26 cellular contexts compared by ENCODE assay signal in genomic region chr13:42350141-42350540, GRCh38.
"Had no signal": no experiment of that assay in that cellular context is flagged by ENCODE, and none has a peak within 500 bp of the region (broad histone marks: within the 10 kb centered on the region; RNA-seq: fewer than 3 reads in every experiment).

No MANE protein-coding gene starts in this region.

- H3K4me3 Mint-ChIP-seq: activated CD4-positive, alpha-beta memory T cell treated with anti-CD3 and anti-CD28 coated beads, Interleukin-2, amount 10 ng/mL, durations not matched to agents 7 days and 5 days; activated CD8-positive, alpha-beta memory T cell treated with anti-CD3 and anti-CD28 coated beads, Interleukin-2, amount 10 ng/mL, durations not matched to agents 7 days and 5 days; activated naive CD4-positive, alpha-beta T cell treated with anti-CD3 and anti-CD28 coated beads, Interleukin-2, amount 10 ng/mL, durations not matched to agents 7 days and 5 days; natural killer cell; neural progenitor cell; T-helper 2 cell treated with Interferon-gamma antibody and Interleukin-4, amounts not matched to agents 5 μg/mL and 100 μg/mL, for 36 hours had no signal

- H3K27me3 ChIP-seq: colonic mucosa, gastrocnemius medialis, neural progenitor cell, spleen had no signal

- H3K4me1 ChIP-seq: body of pancreas, colonic mucosa, gastrocnemius medialis, left ventricle myocardium inferior, neural progenitor cell had no signal

- H3K27ac ChIP-seq: body of pancreas, colonic mucosa, gastrocnemius medialis, left ventricle myocardium inferior, neural progenitor cell, spleen, thoracic aorta, VCaP had no signal

- ATAC-seq: activated CD4-positive, CD25-positive, alpha-beta regulatory T cell treated with anti-CD3 and anti-CD28 coated beads, Interleukin-2, amount 50 U/mL, for 24 hours; activated CD8-positive, alpha-beta memory T cell treated with anti-CD3 and anti-CD28 coated beads, Interleukin-2, amount 10 ng/mL, durations not matched to agents 7 days and 5 days; body of pancreas; gastrocnemius medialis; natural killer cell; right cardiac atrium had no signal

- H3K9me3 ChIP-seq: body of pancreas, colonic mucosa, gastrocnemius medialis, left ventricle myocardium inferior, spleen, thoracic aorta had no signal

- DNase-seq: activated CD4-positive, alpha-beta memory T cell treated with anti-CD3 and anti-CD28 coated beads, Interleukin-2, amount 10 ng/mL, durations not matched to agents 7 days and 5 days; activated CD4-positive, alpha-beta T cell treated with anti-CD3 and anti-CD28 coated beads for 48 hours; activated CD8-positive, alpha-beta memory T cell treated with anti-CD3 and anti-CD28 coated beads, Interleukin-2, amount 10 ng/mL, durations not matched to agents 7 days and 5 days; activated effector memory CD4-positive, alpha-beta T cell treated with anti-CD3 and anti-CD28 coated beads, Interleukin-2, amount 50 U/mL, for 16 hours; activated naive CD4-positive, alpha-beta T cell treated with anti-CD3 and anti-CD28 coated beads, Interleukin-2, amount 10 ng/mL, durations not matched to agents 7 days and 5 days; aorta; body of pancreas; cerebellar nuclear complex; colonic mucosa; effector CD8-positive, alpha-beta T cell; gastrocnemius medialis; glutamatergic neuron; islet precursor cell; left ventricle myocardium inferior; natural killer cell; right cardiac atrium; spleen; stimulated activated naive CD4-positive, alpha-beta T cell; T-helper 1 cell; trophoblast cell had no signal

- H3K36me3 Mint-ChIP-seq: natural killer cell, neural progenitor cell had no signal

- H3K4me3 ChIP-seq: body of pancreas, colonic mucosa, gastrocnemius medialis, left ventricle myocardium inferior, lung, neural progenitor cell, spleen, thoracic aorta had no signal

- H3K27ac Mint-ChIP-seq: activated CD4-positive, alpha-beta memory T cell treated with anti-CD3 and anti-CD28 coated beads, Interleukin-2, amount 10 ng/mL, durations not matched to agents 7 days and 5 days; activated CD8-positive, alpha-beta memory T cell treated with anti-CD3 and anti-CD28 coated beads, Interleukin-2, amount 10 ng/mL, durations not matched to agents 7 days and 5 days; activated naive CD4-positive, alpha-beta T cell treated with anti-CD3 and anti-CD28 coated beads, Interleukin-2, amount 10 ng/mL, durations not matched to agents 7 days and 5 days; natural killer cell; neural progenitor cell had no signal

- H3K4me1 Mint-ChIP-seq: neural progenitor cell had no signal

- H3K27me3 Mint-ChIP-seq: activated CD4-positive, alpha-beta memory T cell treated with anti-CD3 and anti-CD28 coated beads, Interleukin-2, amount 10 ng/mL, durations not matched to agents 7 days and 5 days; activated CD8-positive, alpha-beta memory T cell treated with anti-CD3 and anti-CD28 coated beads, Interleukin-2, amount 10 ng/mL, durations not matched to agents 7 days and 5 days had no signal

- H3K9me3 Mint-ChIP-seq: activated CD4-positive, alpha-beta memory T cell treated with anti-CD3 and anti-CD28 coated beads, Interleukin-2, amount 10 ng/mL, durations not matched to agents 7 days and 5 days; activated naive CD4-positive, alpha-beta T cell treated with anti-CD3 and anti-CD28 coated beads, Interleukin-2, amount 10 ng/mL, durations not matched to agents 7 days and 5 days; natural killer cell; neural progenitor cell had no signal

- H3K36me3 ChIP-seq: colonic mucosa, gastrocnemius medialis, left ventricle myocardium inferior, neural progenitor cell, spleen, thoracic aorta had no signal
